In the genomic region with DNA sequence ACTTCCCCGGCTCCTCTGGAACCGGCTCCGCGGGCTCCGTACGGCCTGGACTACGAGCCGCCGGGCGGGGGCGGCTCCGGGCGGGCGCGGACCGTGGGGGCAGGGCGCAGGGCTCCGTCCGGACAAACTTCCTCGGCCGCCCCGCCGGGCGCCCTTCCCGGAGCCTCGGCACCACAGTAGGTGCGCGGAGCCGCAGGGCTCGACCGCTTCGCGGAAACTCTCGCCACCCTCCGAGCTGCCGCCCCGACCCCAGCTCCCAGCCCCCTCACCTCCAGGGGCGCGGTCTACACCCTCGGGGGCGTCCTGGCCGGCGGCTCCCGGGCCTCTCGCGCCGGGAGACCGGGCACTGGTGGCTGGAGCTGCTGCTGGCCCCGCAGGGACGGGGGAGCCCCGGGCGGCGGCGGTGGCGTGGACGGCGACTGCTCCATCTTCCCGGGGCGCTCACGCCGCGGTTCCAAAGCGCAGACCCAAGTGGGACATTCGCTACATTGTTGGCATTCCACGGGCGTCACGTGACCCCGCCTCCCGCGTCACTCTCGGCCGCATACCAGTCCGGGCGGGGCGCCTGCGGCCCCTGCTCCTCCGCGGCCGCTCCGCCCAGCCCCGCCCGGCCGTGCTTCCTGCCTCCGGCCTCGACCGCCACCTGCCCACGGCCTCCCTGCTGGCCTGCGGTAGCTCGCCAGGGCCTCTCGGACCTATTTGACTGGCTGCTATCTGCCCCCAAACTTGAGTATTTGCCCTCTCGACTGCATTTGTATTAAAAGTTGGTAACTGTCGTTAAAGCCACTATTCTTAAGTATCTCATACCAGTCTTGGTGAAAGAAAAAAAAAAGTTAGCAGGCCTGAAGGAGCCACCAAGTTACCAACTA, we compare ENCODE assay signal across 8 cellular contexts. TPM values are rescaled to one million over a fixed set of nuclear protein-coding genes. Genes with fewer than 3 reads are reported as not detected.
DNase-seq lines count a peak whose midpoint lies in the region; ATAC-seq, FAIRE-seq and TF ChIP-seq lines count a peak whose summit lies in the region.

A gene (minus strand): TSS at position 510 of the 869 bp plus-strand sequence. CDS start 15,560 bp downstream, outside the sequence.

- H3K4me3 Mint-ChIP-seq in activated CD4-positive, alpha-beta memory T cell treated with anti-CD3 and anti-CD28 coated beads for 36 hours: peak within 1 kb of the TSS; percentile 57

- CTCF ChIA-PET in activated CD4-positive, alpha-beta memory T cell treated with anti-CD3 and anti-CD28 coated beads for 36 hours (lab: Charles Lee): no interaction called here
- CTCF ChIA-PET in HepG2 (lab: Yijun Ruan, JAX; ENCODE audit: low intra/inter-chr PET ratio, low total read pairs): no interaction called here

- H3K9ac ChIP-seq in duodenal mucosa (ENCODE audit: low read depth in 1 of 2, low read length in 2 of 2) (peak within 1 kb of the TSS; percentile 32 to 59), HepG2 (ENCODE audit: insufficient read depth, low read depth, low read length) (peak within 1 kb of the TSS; percentile 98)

- ATAC-seq in HG02840 (IDR thresholded peaks at IDR 0.05; ENCODE audit: low FRiP score, unreplicated experiment): peak; percentile 78
- peak; percentile 91 for ATAC-seq in HepG2

- peaks cover 32% of the 10 kb centered on the region for H4K20me1 ChIP-seq in HepG2 (ENCODE audit: insufficient read depth, low read length)

- intact Hi-C loops in activated CD4-positive, alpha-beta memory T cell treated with anti-CD3 and anti-CD28 coated beads for 36 hours (cut with micrococcal nuclease): loop anchor here (10.0 kb wide), 2 partner anchors 47 to 117 kb away; no protein-coding TSS in a partner anchor
- intact Hi-C loops in HepG2 (cut with micrococcal nuclease; ENCODE audit: unreplicated experiment): no loop called here

- H3K27ac ChIP-seq in duodenal mucosa (ENCODE audit: low read depth, low read length) (peak within 1 kb of the TSS; percentile 93), HepG2 (ENCODE audit: extremely low read length, insufficient read depth, low read length) (peak within 1 kb of the TSS; percentile 97)

- peaks cover 42% of the 10 kb centered on the region for H3K79me2 ChIP-seq in HepG2 (ENCODE audit: insufficient read depth, low read length)

- H3K27me3 Mint-ChIP-seq in activated CD4-positive, alpha-beta memory T cell treated with anti-CD3 and anti-CD28 coated beads for 36 hours: peaks cover 19% of the 10 kb centered on the region

- DNase-seq in NK-92 treated with Interleukin-12 subunit alpha and Interleukin-12 subunit beta, amount 100 ng/mL, for 24 hours (lab: John Stamatoyannopoulos, UW): peak; percentile 14
- DNase-seq in NK-92 (lab: John Stamatoyannopoulos, UW; ENCODE audit: unreplicated experiment) (no peak), NCI-H2196 treated with DMSO at 0.1 percent for 48 hours (lab: John Stamatoyannopoulos, UW; ENCODE audit: unreplicated experiment) (peak; percentile 30), HepG2 (ENCODE audit: low spot score) (peak; percentile 87)
- DNase-seq in activated CD4-positive, alpha-beta memory T cell treated with anti-CD3 and anti-CD28 coated beads for 36 hours: peak; percentile 75
- DNase-seq in stimulated activated CD4-positive, alpha-beta T cell treated with anti-CD3 and anti-CD28 coated beads, Interleukin-4, amount 100 ng/mL, for 24 hours: peak; percentile 53

- peak; percentile 73 for TF ChIP-seq RAD21 in HepG2 (CRISPR knock-in tag; IDR thresholded peaks at IDR 0.05)

- H3K27me3 ChIP-seq in duodenal mucosa (ENCODE audit: control insufficient read depth in 1 of 2, insufficient read depth in 2 of 2, low read length in 2 of 2): peaks cover 0 to 4% of the 10 kb centered on the region in 2 donors
- no peaks in the 10 kb centered on the region; a peak in 2 of 5 replicates for H3K27me3 ChIP-seq in HepG2 (ENCODE audit: control insufficient read depth in 1 of 2, insufficient read depth in 2 of 2, low read length in 2 of 2)

- TF ChIP-seq EP300 in HepG2 (IDR thresholded peaks at IDR 0.05; ENCODE audit: low read depth in 2 of 2, low read length in 2 of 2) (peak in 1 of 2 experiments; percentile 48; a peak in 2 of 4 replicates), HepG2 (CRISPR knock-in tag; IDR thresholded peaks at IDR 0.05; ENCODE audit: borderline replicate concordance) (no peak; the same call in 1 of the 2 replicates)

- TF ChIP-seq CTCF in HepG2 (CRISPR knock-in tag; IDR thresholded peaks at IDR 0.05): peak; percentile 57

- H3K4me3 ChIP-seq in duodenal mucosa (ENCODE audit: low read depth in 1 of 2, low read length in 2 of 2) (peak within 1 kb of the TSS; percentile 62 to 68), HepG2 (replicated peaks in 1 of 3; ENCODE audit: insufficient read depth in 1 of 3, low read depth in 2 of 3, low read length in 3 of 3) (peak within 1 kb of the TSS; percentile 90 to 94 (median 91))

- H3K36me3 Mint-ChIP-seq in activated CD4-positive, alpha-beta memory T cell treated with anti-CD3 and anti-CD28 coated beads for 36 hours: no peaks in the 10 kb centered on the region

- WGBS in HepG2 (ENCODE audit: low lambda C conversion rate): under 1% methylated on average over 19 of the region's 92 CpGs

- H3K4me1 ChIP-seq in duodenal mucosa (ENCODE audit: control insufficient read depth in 1 of 2, insufficient read depth in 2 of 2, low read length in 2 of 2): peaks cover 0 to 5% of the 10 kb centered on the region in 2 donors
- peaks cover 53% of the 10 kb centered on the region for H3K4me1 ChIP-seq in HepG2 (ENCODE audit: insufficient read depth, low read length)

- H3K27ac Mint-ChIP-seq in activated CD4-positive, alpha-beta memory T cell treated with anti-CD3 and anti-CD28 coated beads for 36 hours: no peak within 1 kb of the TSS

- H3K36me3 ChIP-seq in duodenal mucosa (ENCODE audit: control insufficient read depth in 1 of 2, insufficient read depth in 2 of 2, low read length in 2 of 2): no peaks in the 10 kb centered on the region
- peaks cover 0 to 5% of the 10 kb centered on the region in 2 experiments; a peak in 1 of 5 replicates for H3K36me3 ChIP-seq in HepG2 (replicated peaks in 1 of 2; ENCODE audit: control insufficient read depth in 1 of 2, insufficient read depth in 2 of 2, low read length in 2 of 2)

- peak within 1 kb of the TSS; percentile 65 for H2AFZ ChIP-seq in HepG2 (ENCODE audit: low read length)

- no peak for FAIRE-seq in HepG2 (lab: Jason Lieb, UNC)

- in situ Hi-C loops in HepG2 (cut with HindIII; ENCODE audit: extremely low pct_ligation_motif_present, low pct_unique_long_range_greater_than_20kb): no loop called here

- no peaks in the 10 kb centered on the region for H3K9me3 Mint-ChIP-seq in activated CD4-positive, alpha-beta memory T cell treated with anti-CD3 and anti-CD28 coated beads for 36 hours

- BruUV-seq in HepG2 (replicated peaks; lab: Mats Ljungman, UMichigan): TSS peak; percentile 32

- H3K9me3 ChIP-seq in duodenal mucosa (ENCODE audit: control insufficient read depth in 1 of 2, low read length in 2 of 2): no peaks in the 10 kb centered on the region
- H3K9me3 ChIP-seq in HepG2 (ENCODE audit: low read length): no peaks in the 10 kb centered on the region

- peaks cover 3% of the 10 kb centered on the region for H3K4me1 Mint-ChIP-seq in activated CD4-positive, alpha-beta memory T cell treated with anti-CD3 and anti-CD28 coated beads for 36 hours (ENCODE audit: low read depth)

- peak; percentile 85 to 86 for TF ChIP-seq POLR2A in HepG2 (IDR thresholded peaks at IDR 0.05; ENCODE audit: insufficient read depth in 1 of 2, low read depth in 2 of 2, low read length in 2 of 2)

- POLR2A ChIA-PET in activated CD4-positive, alpha-beta memory T cell treated with anti-CD3 and anti-CD28 coated beads for 36 hours (lab: Charles Lee): interaction anchor here (1.4 kb wide), 1 partner anchor 115 kb away, joined by 3 read pairs; a partner anchor contains a TSS
- POLR2A ChIA-PET in HepG2 (lab: Yijun Ruan, JAX): interaction anchor here (0.5 to 1.4 kb wide), 14 partner anchors 8 to 159 kb away, joined by 3 to 8 read pairs (median 3); a partner anchor contains a TSS

- peak within 1 kb of the TSS; percentile 86 for H3K4me2 ChIP-seq in HepG2 (ENCODE audit: low read depth, low read length)

TF ChIP-seq in HepG2, 621 proteins besides CTCF, POLR2A, EP300 and RAD21 (continues in another document):
- TF ChIP-seq CBX2 (IDR thresholded peaks at IDR 0.05; ENCODE audit: low read depth, low read length): no peak
- no peak for TF ChIP-seq CBX2 (CRISPR knock-in tag; IDR thresholded peaks at IDR 0.05; ENCODE audit: low read depth)
- no peak for TF ChIP-seq ZNF256 (CRISPR knock-in tag; conservative IDR thresholded peaks at IDR 0.05)
- peak; percentile 57; the same call in 1 of the 2 replicates for TF ChIP-seq HNF4G (IDR thresholded peaks at IDR 0.05; ENCODE audit: borderline replicate concordance, low read depth, low read length)
- 0 out of 2 replicates have a peak, but pooled peaks have one; percentile 4 for TF ChIP-seq HNF4G (CRISPR knock-in tag; IDR thresholded peaks at IDR 0.05; ENCODE audit: borderline replicate concordance, low read depth)

RNA-seq across cellular contexts. Expression of the gene that starts here (rescaled TPM):
- 1 to 10 TPM; 4.0 to 6.8 TPM for total RNA-seq in activated CD4-positive, alpha-beta memory T cell treated with anti-CD3 and anti-CD28 coated beads for 36 hours
- 7.1 and 7.3 TPM in 2 replicates for total RNA-seq in HepG2 (2016; rRNA removed; fragmentation: Illumina TruSeq; extraction: Trizol)
- 1.7 and 1.8 TPM in 2 replicates for total RNA-seq in HepG2 (2016; cell fraction: cytosol; rRNA removed; fragmentation: Illumina TruSeq; extraction: Trizol; ENCODE audit: low read depth)
- total RNA-seq in HepG2 (2016; cell fraction: insoluble cytoplasmic fraction; rRNA removed; fragmentation: Illumina TruSeq; extraction: Trizol): 7.0 and 7.2 TPM in 2 replicates
- total RNA-seq in HepG2 (2016; cell fraction: membrane; rRNA removed; fragmentation: Illumina TruSeq; extraction: Trizol): 4.2 and 4.3 TPM in 2 replicates
- 6.9 and 7.7 TPM in 2 replicates for total RNA-seq in HepG2 (2016; cell fraction: nucleus; rRNA removed; fragmentation: Illumina TruSeq; extraction: Trizol)
- polyA plus RNA-seq in HepG2 (2011; rRNA removed): 8.5 and 9.1 TPM in 2 replicates
- 6.4 and 10.3 TPM in 2 replicates for polyA plus RNA-seq in HepG2 (2011; cell fraction: cytosol; rRNA removed)
- 11.4 and 12.5 TPM in 2 replicates for polyA plus RNA-seq in HepG2 (2011; cell fraction: nucleus; rRNA removed)
- 10.4 and 11.8 TPM in 2 replicates for polyA plus RNA-seq in HepG2 (2012)
- 0.38 TPM in 2 replicates for polyA plus RNA-seq in HepG2 (2016; cell fraction: cytosol; fragmentation: Illumina TruSeq; extraction: Trizol; ENCODE audit: low read depth)
- polyA plus RNA-seq in HepG2 (2016; cell fraction: insoluble cytoplasmic fraction; fragmentation: Illumina TruSeq; extraction: Trizol; ENCODE audit: low read depth): 10.2 and 11.9 TPM in 2 replicates
- polyA plus RNA-seq in HepG2 (2016; cell fraction: membrane; fragmentation: Illumina TruSeq; extraction: Trizol; ENCODE audit: low read depth): 2.2 and 2.4 TPM in 2 replicates
- polyA plus RNA-seq in HepG2 (2016; cell fraction: nucleus; fragmentation: Illumina TruSeq; extraction: Trizol; ENCODE audit: insufficient read depth, low read depth): 13.3 and 13.4 TPM in 2 replicates
- polyA minus RNA-seq in HepG2 (2011; rRNA and poly(A)+ RNA removed; ENCODE audit: low replicate concordance): 11.2 and 18.2 TPM in 2 replicates
- 11.8 and 11.9 TPM in 2 replicates for polyA minus RNA-seq in HepG2 (2011; cell fraction: cytosol; rRNA and poly(A)+ RNA removed)
- 10.8 and 11.6 TPM in 2 replicates for polyA minus RNA-seq in HepG2 (2011; cell fraction: nucleus; rRNA and poly(A)+ RNA removed)
